In the genomic region with DNA sequence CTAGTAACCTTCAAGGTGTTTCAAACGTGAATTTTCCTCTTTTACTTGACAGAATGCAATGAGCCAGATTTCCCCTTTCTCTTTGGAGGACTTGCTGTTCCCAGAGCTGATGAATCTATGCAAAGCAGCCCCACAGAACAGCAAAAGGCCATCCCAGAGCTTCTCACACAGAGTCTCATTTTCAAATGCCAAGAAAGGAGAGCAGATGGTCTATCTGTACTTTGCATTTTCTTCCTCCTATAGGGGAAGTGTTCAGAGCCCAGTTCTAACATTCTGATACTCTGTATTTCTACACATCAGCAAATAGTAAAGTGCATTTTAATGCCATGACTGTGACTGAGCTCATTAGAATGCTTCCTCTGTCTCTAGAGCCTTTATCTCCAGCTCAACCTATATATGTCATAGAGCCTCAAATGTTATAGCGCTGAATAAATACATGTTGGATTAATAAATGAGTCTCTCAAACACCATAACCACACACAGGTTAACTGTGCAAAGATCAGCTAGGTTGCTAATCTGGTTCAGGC, we compare ENCODE assay signal across 21 cellular contexts.
"Had no signal": no experiment of that assay in that cellular context is flagged by ENCODE, and none has a peak within 500 bp of the region (broad histone marks: within the 10 kb centered on the region; RNA-seq: fewer than 3 reads in every experiment).

No MANE protein-coding gene starts in this region.

- H3K27ac Mint-ChIP-seq: activated CD4-positive, alpha-beta memory T cell treated with anti-CD3 and anti-CD28 coated beads, Interleukin-2, amount 10 ng/mL, durations not matched to agents 7 days and 5 days; activated CD8-positive, alpha-beta memory T cell treated with anti-CD3 and anti-CD28 coated beads, Interleukin-2, amount 10 ng/mL, durations not matched to agents 7 days and 5 days; activated naive CD8-positive, alpha-beta T cell treated with anti-CD3 and anti-CD28 coated beads, Interleukin-2, amount 10 ng/mL, durations not matched to agents 7 days and 5 days; activated T-helper 17 cell treated with anti-CD3 and anti-CD28 coated beads, Interleukin-2, amount 50 U/mL, for 72 hours; memory B cell; natural killer cell; progenitor cell of endocrine pancreas had no signal

- H3K9me3 ChIP-seq: gastrocnemius medialis, thyroid gland had no signal

- H3K27me3 ChIP-seq: brain microvascular endothelial cell, gastrocnemius medialis, thyroid gland had no signal

- H3K27ac ChIP-seq: brain microvascular endothelial cell, gastrocnemius medialis, left ventricle myocardium inferior, thyroid gland had no signal

- H3K4me1 ChIP-seq: gastrocnemius medialis, left ventricle myocardium inferior, thyroid gland had no signal

- H3K4me3 Mint-ChIP-seq: activated CD4-positive, alpha-beta memory T cell treated with anti-CD3 and anti-CD28 coated beads, Interleukin-2, amount 10 ng/mL, durations not matched to agents 7 days and 5 days; activated CD8-positive, alpha-beta memory T cell treated with anti-CD3 and anti-CD28 coated beads, Interleukin-2, amount 10 ng/mL, durations not matched to agents 7 days and 5 days; activated naive CD8-positive, alpha-beta T cell treated with anti-CD3 and anti-CD28 coated beads, Interleukin-2, amount 10 ng/mL, durations not matched to agents 7 days and 5 days; activated T-helper 17 cell treated with anti-CD3 and anti-CD28 coated beads, Interleukin-2, amount 50 U/mL, for 72 hours; memory B cell; natural killer cell had no signal

- H3K36me3 ChIP-seq: brain microvascular endothelial cell, gastrocnemius medialis, left ventricle myocardium inferior, thyroid gland had no signal

- ATAC-seq: activated CD8-positive, alpha-beta memory T cell treated with anti-CD3 and anti-CD28 coated beads, Interleukin-2, amount 10 ng/mL, durations not matched to agents 7 days and 5 days; activated T-helper 17 cell treated with anti-CD3 and anti-CD28 coated beads, Interleukin-2, amount 50 U/mL, for 72 hours; gastrocnemius medialis; natural killer cell had no signal

- H3K36me3 Mint-ChIP-seq: activated CD8-positive, alpha-beta memory T cell treated with anti-CD3 and anti-CD28 coated beads, Interleukin-2, amount 10 ng/mL, durations not matched to agents 7 days and 5 days; activated naive CD8-positive, alpha-beta T cell treated with anti-CD3 and anti-CD28 coated beads, Interleukin-2, amount 10 ng/mL, durations not matched to agents 7 days and 5 days; memory B cell; natural killer cell had no signal

- H3K4me3 ChIP-seq: gastrocnemius medialis, left ventricle myocardium inferior, thyroid gland had no signal

- H3K27me3 Mint-ChIP-seq: activated CD4-positive, alpha-beta memory T cell treated with anti-CD3 and anti-CD28 coated beads, Interleukin-2, amount 10 ng/mL, durations not matched to agents 7 days and 5 days; activated CD8-positive, alpha-beta memory T cell treated with anti-CD3 and anti-CD28 coated beads, Interleukin-2, amount 10 ng/mL, durations not matched to agents 7 days and 5 days; activated naive CD8-positive, alpha-beta T cell treated with anti-CD3 and anti-CD28 coated beads, Interleukin-2, amount 10 ng/mL, durations not matched to agents 7 days and 5 days; activated T-helper 17 cell treated with anti-CD3 and anti-CD28 coated beads, Interleukin-2, amount 50 U/mL, for 72 hours had no signal

- H3K9me3 Mint-ChIP-seq: activated CD4-positive, alpha-beta memory T cell treated with anti-CD3 and anti-CD28 coated beads, Interleukin-2, amount 10 ng/mL, durations not matched to agents 7 days and 5 days; activated naive CD8-positive, alpha-beta T cell treated with anti-CD3 and anti-CD28 coated beads, Interleukin-2, amount 10 ng/mL, durations not matched to agents 7 days and 5 days; memory B cell had no signal

- H3K4me1 Mint-ChIP-seq: activated CD4-positive, alpha-beta memory T cell treated with anti-CD3 and anti-CD28 coated beads, Interleukin-2, amount 10 ng/mL, durations not matched to agents 7 days and 5 days; activated CD8-positive, alpha-beta memory T cell treated with anti-CD3 and anti-CD28 coated beads, Interleukin-2, amount 10 ng/mL, durations not matched to agents 7 days and 5 days; activated naive CD8-positive, alpha-beta T cell treated with anti-CD3 and anti-CD28 coated beads, Interleukin-2, amount 10 ng/mL, durations not matched to agents 7 days and 5 days; activated T-helper 17 cell treated with anti-CD3 and anti-CD28 coated beads, Interleukin-2, amount 50 U/mL, for 72 hours; memory B cell; natural killer cell had no signal

- DNase-seq: activated CD4-positive, alpha-beta memory T cell treated with anti-CD3 and anti-CD28 coated beads, Interleukin-2, amount 10 ng/mL, durations not matched to agents 7 days and 5 days; activated CD4-positive, alpha-beta T cell treated with anti-CD3 and anti-CD28 coated beads for 48 hours; activated CD4-positive, CD25-positive, alpha-beta regulatory T cell; activated CD8-positive, alpha-beta memory T cell treated with anti-CD3 and anti-CD28 coated beads, Interleukin-2, amount 10 ng/mL, durations not matched to agents 7 days and 5 days; activated naive CD4-positive, alpha-beta T cell; activated naive CD8-positive, alpha-beta T cell treated with anti-CD3 and anti-CD28 coated beads, Interleukin-2, amount 10 ng/mL, durations not matched to agents 7 days and 5 days; brain microvascular endothelial cell; cerebellar nuclear complex; effector CD4-positive, alpha-beta T cell; gastrocnemius medialis; head of caudate nucleus; left ventricle myocardium inferior; natural killer cell; stimulated activated CD8-positive, alpha-beta memory T cell treated with anti-CD3 and anti-CD28 coated beads, Interleukin-4, amount 100 ng/mL, for 48 hours; stimulated activated naive CD4-positive, alpha-beta T cell; T-helper 1 cell; T-helper 9 cell; thyroid gland had no signal
